ENCODE assay signal across 9 cellular contexts in the genomic region with DNA sequence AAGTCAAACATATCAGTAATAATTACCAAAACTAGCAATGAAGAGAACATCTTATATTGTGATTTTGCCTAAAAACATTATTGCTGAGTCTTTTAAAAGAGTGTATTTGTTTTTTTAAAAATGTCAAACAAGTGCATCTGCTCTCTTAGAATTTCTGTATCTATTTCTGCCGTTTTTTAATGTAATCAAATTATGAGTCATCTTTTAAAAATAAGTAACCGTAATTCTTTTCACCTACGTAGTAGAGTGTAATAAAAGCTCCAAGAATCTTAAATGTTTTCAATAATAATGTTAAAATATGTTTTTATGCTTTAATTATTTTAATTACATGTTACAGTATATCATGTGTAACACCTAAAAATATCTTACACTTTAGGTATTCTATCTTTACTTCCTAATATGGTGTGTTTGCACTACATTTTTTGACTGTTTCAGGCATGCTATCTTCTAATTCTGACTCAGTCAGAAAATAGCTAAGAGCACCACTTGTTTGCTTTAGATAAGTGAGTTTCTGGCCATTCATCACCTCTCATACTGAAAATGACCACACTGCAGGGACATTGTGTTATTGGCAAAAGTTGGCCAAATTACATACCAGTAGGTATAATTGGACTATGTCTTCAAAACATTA.
DNase-seq lines count a peak whose midpoint lies in the region; ATAC-seq and TF ChIP-seq lines count a peak whose summit lies in the region.
"Had no signal": no experiment of that assay in that cellular context is flagged by ENCODE, and none has a peak within 500 bp of the region (broad histone marks: within the 10 kb centered on the region; RNA-seq: fewer than 3 reads in every experiment).

No MANE protein-coding gene starts in this region.

- no peaks in the 10 kb centered on the region for H3K27me3 ChIP-seq in right atrium auricular region
- no peaks in the 10 kb centered on the region for H3K27me3 ChIP-seq in body of pancreas
- H3K27me3 ChIP-seq in right cardiac atrium (ENCODE audit: control insufficient read depth, insufficient read depth): no peaks in the 10 kb centered on the region
- H3K27me3 ChIP-seq in aorta (ENCODE audit: control insufficient read depth in 1 of 2, insufficient read depth in 2 of 2, low read length in 1 of 2): no peaks in the 10 kb centered on the region

- H3K27ac ChIP-seq in right atrium auricular region (peak overlapping the region in 1 of 2 donors; percentile 66), body of pancreas (peak overlapping the region in 1 of 4 donors; percentile 18), right cardiac atrium (ENCODE audit: low read length) (no peak overlapping the region), aorta (ENCODE audit: low read depth in 1 of 2, low read length in 2 of 2) (peak overlapping the region in 1 of 2 donors; percentile 76)

- H3K9me3 ChIP-seq in right atrium auricular region (no peaks in the 10 kb centered on the region), body of pancreas (no peaks in the 10 kb centered on the region), right cardiac atrium (ENCODE audit: control insufficient read depth, low read length) (no peaks in the 10 kb centered on the region), aorta (ENCODE audit: control insufficient read depth, low read length) (no peaks in the 10 kb centered on the region)

- H3K4me1 ChIP-seq in right atrium auricular region (peaks cover 0 to 6% of the 10 kb centered on the region in 2 donors), body of pancreas (peaks cover 5% of the 10 kb centered on the region), right cardiac atrium (ENCODE audit: control insufficient read depth, insufficient read depth, low read length) (no peaks in the 10 kb centered on the region), aorta (ENCODE audit: control insufficient read depth in 1 of 2, insufficient read depth in 2 of 2, low read length in 2 of 2) (peaks cover 3 to 4% of the 10 kb centered on the region in 2 donors)

- 36 to 42% methylated on average over 3 of the region's 3 CpGs for WGBS in body of pancreas, 2 donors
- WGBS in right cardiac atrium: 48% methylated on average over 3 of the region's 3 CpGs
- WGBS in aorta, 2 donors: 4 to 5% methylated on average over 3 of the region's 3 CpGs

- H3K36me3 ChIP-seq in right atrium auricular region (no peaks in the 10 kb centered on the region), body of pancreas (replicated peaks in 1 of 2; ENCODE audit: insufficient read depth in 1 of 2, low read depth in 2 of 2) (no peaks in the 10 kb centered on the region), aorta (ENCODE audit: control insufficient read depth in 1 of 2, insufficient read depth in 2 of 2, low read length in 1 of 2) (no peaks in the 10 kb centered on the region)

- TF ChIP-seq POLR2A in body of pancreas (IDR thresholded peaks at IDR 0.05): no peak

- no peak overlapping the region for H3K4me3 ChIP-seq in right atrium auricular region
- no peak overlapping the region for H3K4me3 ChIP-seq in body of pancreas
- H3K4me3 ChIP-seq in right cardiac atrium (ENCODE audit: low read length): no peak overlapping the region
- no peak overlapping the region for H3K4me3 ChIP-seq in aorta (ENCODE audit: low read length in 2 of 2)

- ATAC-seq in Right ventricle myocardium inferior (peak; percentile 76), body of pancreas (peak; percentile 90), right cardiac atrium (peak; percentile 72 to 93), aorta (ENCODE audit: low FRiP score) (peak; percentile 83), HG02970 (IDR thresholded peaks at IDR 0.05; ENCODE audit: low FRiP score, unreplicated experiment) (no peak)

- intact Hi-C loops in Right ventricle myocardium inferior (cut with DNase I) (loop anchor here (10.0 kb wide), 1 partner anchor 146 kb away; no protein-coding TSS in a partner anchor), body of pancreas (cut with DNase I) (no loop called here), right cardiac atrium (cut with DNase I) (no loop called here), aorta (cut with DNase I) (loop anchor here (5.0 to 10.0 kb wide), 2 partner anchors 364 to 366 kb away; a partner anchor contains a TSS)

- TF ChIP-seq CTCF in right atrium auricular region (IDR thresholded peaks at IDR 0.05) (no peak), body of pancreas (IDR thresholded peaks at IDR 0.05) (no peak)

- no peak for DNase-seq in Right ventricle myocardium inferior (ENCODE audit: missing footprints)
- no peak for DNase-seq in right atrium auricular region (ENCODE audit: low spot score)
- peak in 2 of 4 donors; percentile 3 to 19 for DNase-seq in body of pancreas
- DNase-seq in right cardiac atrium: no peak
- DNase-seq in aorta: no peak
- no peak for DNase-seq in DMS79 treated with DMSO at 0.1 percent for 48 hours (lab: John Stamatoyannopoulos, UW)
- no peak for DNase-seq in NCI-H1694 (lab: John Stamatoyannopoulos, UW)
- DNase-seq: nucleus accumbens had no signal

Comparison
In these comparisons a context has a peak if more than half of its experiments do, and no peak if none do; other contexts are left out.
1. intact Hi-C loops: an anchor here in Right ventricle myocardium inferior (10.0 kb wide) and aorta (5.0 to 10.0 kb wide); none called in body of pancreas and right cardiac atrium.